ENCODE assay signal across 7 cellular contexts in the genomic region with DNA sequence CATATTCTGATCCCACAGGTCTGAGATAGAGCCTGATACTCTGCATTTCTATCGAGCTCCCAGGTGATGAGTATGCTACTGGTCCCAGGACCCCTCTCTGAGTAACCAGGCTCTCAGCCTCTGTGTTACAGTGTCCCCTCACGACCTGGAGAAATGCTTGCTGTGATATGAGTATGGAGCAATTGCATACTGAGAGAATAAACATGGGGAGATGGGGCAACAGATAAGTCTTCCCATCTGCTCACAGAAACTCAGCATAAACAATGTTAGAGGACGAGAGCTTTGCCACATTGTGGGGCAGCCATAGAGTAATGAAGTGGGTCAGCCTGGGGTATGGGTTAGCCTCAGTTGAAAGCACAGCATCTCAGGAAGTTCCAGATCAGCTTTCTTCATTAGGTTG.
"Had no signal": no experiment of that assay in that cellular context is flagged by ENCODE, and none has a peak within 500 bp of the region (broad histone marks: within the 10 kb centered on the region; RNA-seq: fewer than 3 reads in every experiment).

No MANE protein-coding gene starts in this region.

- H3K27ac ChIP-seq: HL-60, KMS-11 had no signal

- H3K4me3 ChIP-seq: GM23338 had no signal

- H3K9ac ChIP-seq: KMS-11 had no signal

- H3K4me2 ChIP-seq: GM23338, KMS-11 had no signal

- H2AFZ ChIP-seq: GM23338 had no signal

- DNase-seq: H9, HCEC 1CT, HFFc6, KBM-7 had no signal
